29 cellular contexts compared by ENCODE assay signal in genomic region chr17:20954794-20955193, GRCh38.
DNase-seq lines count a peak whose midpoint lies in the region; ATAC-seq, FAIRE-seq and TF ChIP-seq lines count a peak whose summit lies in the region.
"Had no signal": no experiment of that assay in that cellular context is flagged by ENCODE, and none has a peak within 500 bp of the region (broad histone marks: within the 10 kb centered on the region; RNA-seq: fewer than 3 reads in every experiment).

No MANE protein-coding gene starts in this region.

- 90% methylated on average over 4 of the region's 4 CpGs for WGBS in hepatocyte (ENCODE audit: low lambda C conversion rate, missing lambda C conversion rate)
- WGBS in prostate gland, result 31% methylated on average over 4 of the region's 4 CpGs

- no peaks in the 10 kb centered on the region for H4K20me1 ChIP-seq in hepatocyte (ENCODE audit: insufficient read depth, poor library complexity, severe bottlenecking)

- H3K4me3 ChIP-seq in left ventricle myocardium inferior, result no peak overlapping the region
- H3K4me3 ChIP-seq in hepatocyte, result no peak overlapping the region
- H3K4me3 ChIP-seq in prostate gland, result no peak overlapping the region
- H3K4me3 ChIP-seq: HAP-1, suprapubic skin, upper lobe of right lung had no signal

- H3K9me3 ChIP-seq in left ventricle myocardium inferior (replicated peaks), result no peaks in the 10 kb centered on the region
- no peaks in the 10 kb centered on the region for H3K9me3 ChIP-seq in hepatocyte (ENCODE audit: low read depth)
- H3K9me3 ChIP-seq in prostate gland, result no peaks in the 10 kb centered on the region
- H3K9me3 ChIP-seq: HAP-1, suprapubic skin, upper lobe of right lung had no signal

- H3K4me1 ChIP-seq in left ventricle myocardium inferior (peaks cover 5% of the 10 kb centered on the region), hepatocyte (ENCODE audit: insufficient read depth) (peaks cover 6% of the 10 kb centered on the region), prostate gland (replicated peaks) (peaks cover 3% of the 10 kb centered on the region)
- H3K4me1 ChIP-seq: HAP-1, upper lobe of right lung had no signal

- DNase-seq in left ventricle myocardium inferior, result no peak
- DNase-seq in left cardiac atrium, result no peak
- DNase-seq in hepatocyte (ENCODE audit: low spot score), result no peak
- DNase-seq in prostate gland (ENCODE audit: low spot score), result no peak
- no peak for DNase-seq in GM19239 (ENCODE audit: insufficient read length, low spot score)
- DNase-seq in SW 1271 (lab: John Stamatoyannopoulos, UW), result no peak
- DNase-seq in urothelium cell line (ENCODE audit: low spot score), result no peak
- DNase-seq: activated CD4-positive, alpha-beta T cell treated with anti-CD3 and anti-CD28 coated beads, Interleukin-2, amount 50 U/mL, for 48 hours; activated CD8-positive, alpha-beta memory T cell treated with anti-CD3 and anti-CD28 coated beads, Interleukin-2, amount 50 U/mL, for 48 hours; activated naive CD4-positive, alpha-beta T cell treated with anti-CD3 and anti-CD28 coated beads, Interleukin-2, amount 50 U/mL, for 16 hours; CD4-positive, CD25-positive, alpha-beta regulatory T cell; effector CD4-positive, alpha-beta T cell; head of caudate nucleus; KBM-7; naive thymus-derived CD4-positive, alpha-beta T cell; NCI-H1417 treated with DMSO at 0.1 percent for 48 hours; NK-92 treated with Interleukin-12 subunit alpha and Interleukin-12 subunit beta, amount 100 ng/mL, for 24 hours; stimulated activated CD4-positive, alpha-beta T cell treated with anti-CD3 and anti-CD28 coated beads, Interleukin-4, amount 100 ng/mL, for 4 hours; upper lobe of right lung had no signal

- peak overlapping the region; percentile 4 for H3K4me2 ChIP-seq in hepatocyte

- intact Hi-C loops in left ventricle myocardium inferior (cut with micrococcal nuclease) (no loop called here), left cardiac atrium (cut with DNase I) (no loop called here), prostate gland (cut with DNase I) (no loop called here)

- H3K27ac ChIP-seq in left ventricle myocardium inferior (replicated peaks) (peak overlapping the region; percentile 64), hepatocyte (peak overlapping the region; percentile 36), prostate gland (peak overlapping the region; percentile 43)
- H3K27ac ChIP-seq: suprapubic skin, upper lobe of right lung had no signal

- H3K27me3 ChIP-seq in left ventricle myocardium inferior (ENCODE audit: low read depth) (peaks cover 23% of the 10 kb centered on the region), hepatocyte (no peaks in the 10 kb centered on the region), prostate gland (replicated peaks; ENCODE audit: insufficient read depth) (no peaks in the 10 kb centered on the region)
- H3K27me3 ChIP-seq: suprapubic skin, upper lobe of right lung had no signal

- no peaks in the 10 kb centered on the region for H3K79me2 ChIP-seq in hepatocyte

- TF ChIP-seq POLR2A in prostate gland (IDR thresholded peaks at IDR 0.05), result no peak

- no peak for FAIRE-seq in GM19239 (lab: Jason Lieb, UNC)
- no peak for FAIRE-seq in urothelium cell line (lab: Jason Lieb, UNC)
- FAIRE-seq: A204.1, bronchial epithelial cell, colon, TTC549 had no signal

- ATAC-seq in left cardiac atrium (no peak), GM19452 (IDR thresholded peaks at IDR 0.05; ENCODE audit: unreplicated experiment) (no peak)
- ATAC-seq: activated CD4-positive, CD25-positive, alpha-beta regulatory T cell treated with anti-CD3 and anti-CD28 coated beads, Interleukin-2, amount 50 U/mL, for 24 hours; naive thymus-derived CD4-positive, alpha-beta T cell; Panc1; stimulated activated memory B cell treated with anti-CD40 and anti-IgM and Interleukin-4, amounts not matched to agents 10 μg/mL and 1 μg/mL and 100 μg/mL, for 72 hours had no signal

- H3K36me3 ChIP-seq in left ventricle myocardium inferior, result no peaks in the 10 kb centered on the region
- H3K36me3 ChIP-seq in hepatocyte (replicated peaks; ENCODE audit: insufficient read depth, low read depth), result no peaks in the 10 kb centered on the region
- no peaks in the 10 kb centered on the region for H3K36me3 ChIP-seq in prostate gland
- H3K36me3 ChIP-seq: HAP-1, suprapubic skin, upper lobe of right lung had no signal

- TF ChIP-seq CTCF in left ventricle myocardium inferior (IDR thresholded peaks at IDR 0.05; ENCODE audit: borderline replicate concordance) (no peak), hepatocyte (IDR thresholded peaks at IDR 0.05; ENCODE audit: poor library complexity) (no peak), prostate gland (IDR thresholded peaks at IDR 0.05) (no peak)

- H2AFZ ChIP-seq in hepatocyte, result no peak overlapping the region

- no peaks in the 10 kb centered on the region for H3K9me2 ChIP-seq in hepatocyte (replicated peaks; ENCODE audit: insufficient read depth)
